1 cellular context compared by ENCODE assay signal in genomic region chr2:191557841-191558240, GRCh38.
A peak's percentile ranks its signal among the peaks of the same experiment; 100 is the strongest.
TF ChIP-seq lines count a peak whose summit lies in the region.

No MANE protein-coding gene starts in this region.

TF ChIP-seq in K562, 482 proteins besides CTCF, POLR2A, EP300 and RAD21 (continued from another document):
- TF ChIP-seq ARID4B (CRISPR knock-in tag; IDR thresholded peaks at IDR 0.05) = no peak
- TF ChIP-seq ZNF507 (tag; conservative IDR thresholded peaks at IDR 0.05) = no peak
- no peak for TF ChIP-seq PML (IDR thresholded peaks at IDR 0.05; ENCODE audit: low read length)
- peak; percentile 73 for TF ChIP-seq CBFA2T2 (conservative IDR thresholded peaks at IDR 0.05)
- TF ChIP-seq MGA (IDR thresholded peaks at IDR 0.05) = peak; percentile 93
- no peak for TF ChIP-seq GTF2F1 (IDR thresholded peaks at IDR 0.05; ENCODE audit: low read depth, low read length)
- TF ChIP-seq CHAMP1 (IDR thresholded peaks at IDR 0.05) = peak; percentile 25; the same call in 1 of the 2 replicates
- no peak for TF ChIP-seq CREBBP (IDR thresholded peaks at IDR 0.05; ENCODE audit: low read depth, low read length)
- no peak for TF ChIP-seq ZNF561 (CRISPR knock-in tag; conservative IDR thresholded peaks at IDR 0.05)
- TF ChIP-seq C11orf30 (IDR thresholded peaks at IDR 0.05; ENCODE audit: low read depth) = no peak
- no peak for TF ChIP-seq ID3 (CRISPR knock-in tag; IDR thresholded peaks at IDR 0.05)
- TF ChIP-seq ID3 (tag; IDR thresholded peaks at IDR 0.05) = 0 out of 2 replicates have a peak, but pooled peaks have one; percentile 39
- TF ChIP-seq ZNF785 (CRISPR knock-in tag; IDR thresholded peaks at IDR 0.05) = no peak
- TF ChIP-seq NELFE (IDR thresholded peaks at IDR 0.05; ENCODE audit: insufficient read depth, insufficient read length) = no peak
- TF ChIP-seq E2F3 (CRISPR knock-in tag; IDR thresholded peaks at IDR 0.05) = no peak
